In genomic region chr1:172357753-172358152, GRCh38 we compare ENCODE assay signal across 9 cellular contexts.
DNase-seq lines count a peak whose midpoint lies in the region; ATAC-seq and TF ChIP-seq lines count a peak whose summit lies in the region.
"Had no signal": no experiment of that assay in that cellular context is flagged by ENCODE, and none has a peak within 500 bp of the region (broad histone marks: within the 10 kb centered on the region; RNA-seq: fewer than 3 reads in every experiment).

No MANE protein-coding gene starts in this region.

- peak in 1 of 2 donors; percentile 40 for ATAC-seq in natural killer cell treated with Interleukin-12 subunit alpha and Interleukin-12 subunit beta and Interleukin-15 and Interleukin-18, amount 100 ng/mL, for 72 hours
- no peak for ATAC-seq in GM18909 (IDR thresholded peaks at IDR 0.05; ENCODE audit: poor library complexity, unreplicated experiment)

- H3K4me2 ChIP-seq in BLaER1 treated with 17β-estradiol and CSF1 and Interleukin-3, amounts not matched to agents 10 nM and 100 nM, result peak overlapping the region; percentile 65 to 85 (median 75)
- peak overlapping the region; percentile 72 for H3K4me2 ChIP-seq in Loucy (ENCODE audit: low read depth, low read length, poor library complexity, severe bottlenecking)

- no peaks in the 10 kb centered on the region for H4K20me1 ChIP-seq in BLaER1 treated with 17β-estradiol and CSF1 and Interleukin-3, amounts not matched to agents 10 nM and 100 nM
- H4K20me1 ChIP-seq in Loucy (ENCODE audit: insufficient read depth, low read length, poor library complexity, severe bottlenecking), result no peaks in the 10 kb centered on the region

- H3K79me2 ChIP-seq in Loucy (ENCODE audit: insufficient read depth, low read length), result no peaks in the 10 kb centered on the region

- peaks cover 63% of the 10 kb centered on the region for H3K4me1 Mint-ChIP-seq in MCF 10A (ENCODE audit: insufficient read depth, unreplicated experiment)
- peaks cover 49 to 50% of the 10 kb centered on the region in 2 donors for H3K4me1 Mint-ChIP-seq in natural killer cell treated with Interleukin-12 subunit alpha and Interleukin-12 subunit beta and Interleukin-15 and Interleukin-18, amount 100 ng/mL, for 72 hours (ENCODE audit: low read depth in 2 of 2)

- peak overlapping the region in 9 of 11 experiments; percentile 41 to 72 (median 65); a peak in 11 of 22 replicates for H3K9ac ChIP-seq in BLaER1 treated with 17β-estradiol and CSF1 and Interleukin-3, amounts not matched to agents 10 nM and 100 nM
- peak overlapping the region; percentile 58 for H3K9ac ChIP-seq in Loucy (ENCODE audit: low read depth, low read length, poor library complexity, severe bottlenecking)

- peak overlapping the region in 1 of 10 experiments; percentile 0; a peak in 2 of 20 replicates for H3K4me3 ChIP-seq in BLaER1 treated with 17β-estradiol and CSF1 and Interleukin-3, amounts not matched to agents 10 nM and 100 nM
- peak overlapping the region; percentile 53 for H3K4me3 ChIP-seq in Loucy (ENCODE audit: low read length, poor library complexity, severe bottlenecking)
- no peak overlapping the region for H3K4me3 ChIP-seq in foreskin fibroblast (ENCODE audit: low read depth in 1 of 2, low read length in 2 of 2)
- H3K4me3 ChIP-seq: mucosa of descending colon had no signal

- no TSS peak for BruUV-seq in MCF 10A (replicated peaks; lab: Mats Ljungman, UMichigan)

- no peaks in the 10 kb centered on the region for H3K36me3 Mint-ChIP-seq in MCF 10A (ENCODE audit: insufficient read depth, unreplicated experiment)
- H3K36me3 Mint-ChIP-seq in natural killer cell treated with Interleukin-12 subunit alpha and Interleukin-12 subunit beta and Interleukin-15 and Interleukin-18, amount 100 ng/mL, for 72 hours, result no peaks in the 10 kb centered on the region

- H3K4me1 ChIP-seq in BLaER1 treated with 17β-estradiol and CSF1 and Interleukin-3, amounts not matched to agents 10 nM and 100 nM, result peaks cover 36 to 53% (median 48%) of the 10 kb centered on the region in 10 experiments
- H3K4me1 ChIP-seq in Loucy (ENCODE audit: insufficient read depth, low read length, poor library complexity, severe bottlenecking), result peaks cover 60% of the 10 kb centered on the region

- H3K27me3 ChIP-seq in BLaER1 treated with 17β-estradiol and CSF1 and Interleukin-3, amounts not matched to agents 10 nM and 100 nM, result no peaks in the 10 kb centered on the region
- H3K27me3 ChIP-seq in Loucy (ENCODE audit: insufficient read depth, low read length, poor library complexity, severe bottlenecking), result no peaks in the 10 kb centered on the region

- TF ChIP-seq CTCF in Loucy (conservative IDR thresholded peaks at IDR 0.05; ENCODE audit: low read length), result no peak
- TF ChIP-seq CTCF in MCF 10A (IDR thresholded peaks at IDR 0.05; ENCODE audit: unreplicated experiment), result no peak
- TF ChIP-seq CTCF in foreskin fibroblast (IDR thresholded peaks at IDR 0.05; ENCODE audit: low read depth, low read length), result no peak

- peak overlapping the region; percentile 66 to 86 (median 80); a peak in 21 of 22 replicates for H3K27ac ChIP-seq in BLaER1 treated with 17β-estradiol and CSF1 and Interleukin-3, amounts not matched to agents 10 nM and 100 nM

- POLR2A ChIA-PET in MCF 10A (lab: Yijun Ruan, JAX), result interaction anchor here (0.6 to 4.2 kb wide), 16 partner anchors 9 to 800 kb away, joined by 3 to 52 read pairs (median 7); no protein-coding TSS in a partner anchor

- H2AFZ ChIP-seq in Loucy (ENCODE audit: low read length), result no peak overlapping the region

- no peaks in the 10 kb centered on the region for H3K9me2 ChIP-seq in Loucy (replicated peaks; ENCODE audit: low read depth, low read length)

- H3K27me3 Mint-ChIP-seq in MCF 10A (ENCODE audit: insufficient read depth, unreplicated experiment), result no peaks in the 10 kb centered on the region
- H3K27me3 Mint-ChIP-seq in natural killer cell treated with Interleukin-12 subunit alpha and Interleukin-12 subunit beta and Interleukin-15 and Interleukin-18, amount 100 ng/mL, for 72 hours, result no peaks in the 10 kb centered on the region

- DNase-seq in MCF 10A (ENCODE audit: unreplicated experiment) (peak; percentile 18), amygdala (lab: John Stamatoyannopoulos, UW) (no peak), HuH-7.5 (ENCODE audit: low spot score) (no peak), foreskin fibroblast (no peak)
- no peak for DNase-seq in natural killer cell treated with Interleukin-12 subunit alpha and Interleukin-12 subunit beta and Interleukin-15 and Interleukin-18, amount 100 ng/mL, for 72 hours (ENCODE audit: low spot score)

- intact Hi-C loops in MCF 10A (cut with micrococcal nuclease), result loop anchor here (1.0 to 10.0 kb wide), 4 partner anchors 35 to 573 kb away; partner anchors contain the start of gene METTL13

- H3K4me3 Mint-ChIP-seq in MCF 10A (ENCODE audit: unreplicated experiment), result peak overlapping the region; percentile 53
- peak overlapping the region; percentile 82 for H3K4me3 Mint-ChIP-seq in natural killer cell treated with Interleukin-12 subunit alpha and Interleukin-12 subunit beta and Interleukin-15 and Interleukin-18, amount 100 ng/mL, for 72 hours

- H3F3A ChIP-seq in Loucy (ENCODE audit: low read depth), result peaks cover 16% of the 10 kb centered on the region

- CTCF ChIA-PET in MCF 10A (lab: Yijun Ruan, JAX), result interaction anchor here (0.6 to 3.8 kb wide), 9 partner anchors 15 to 355 kb away, joined by 3 to 20 read pairs (median 8); no protein-coding TSS in a partner anchor

- no peaks in the 10 kb centered on the region for H3K9me3 ChIP-seq in BLaER1 treated with 17β-estradiol and CSF1 and Interleukin-3, amounts not matched to agents 10 nM and 100 nM (replicated peaks in 1 of 11)
- H3K9me3 ChIP-seq in Loucy (ENCODE audit: insufficient read depth, low read depth, low read length), result no peaks in the 10 kb centered on the region
- H3K9me3 ChIP-seq: mucosa of descending colon had no signal

- H3K9me3 Mint-ChIP-seq in MCF 10A (ENCODE audit: unreplicated experiment), result no peaks in the 10 kb centered on the region
- peaks cover 7% of the 10 kb centered on the region for H3K9me3 Mint-ChIP-seq in natural killer cell treated with Interleukin-12 subunit alpha and Interleukin-12 subunit beta and Interleukin-15 and Interleukin-18, amount 100 ng/mL, for 72 hours

- H3K27ac Mint-ChIP-seq in MCF 10A (ENCODE audit: low read depth, unreplicated experiment), result peak overlapping the region; percentile 87
- peak overlapping the region; percentile 90 to 96 for H3K27ac Mint-ChIP-seq in natural killer cell treated with Interleukin-12 subunit alpha and Interleukin-12 subunit beta and Interleukin-15 and Interleukin-18, amount 100 ng/mL, for 72 hours

- H3K36me3 ChIP-seq in BLaER1 treated with 17β-estradiol and CSF1 and Interleukin-3, amounts not matched to agents 10 nM and 100 nM, result no peaks in the 10 kb centered on the region
- no peaks in the 10 kb centered on the region for H3K36me3 ChIP-seq in Loucy (ENCODE audit: insufficient read depth, low read length)
